Comparison of ENCODE assay signal across 19 cellular contexts in the genomic region with DNA sequence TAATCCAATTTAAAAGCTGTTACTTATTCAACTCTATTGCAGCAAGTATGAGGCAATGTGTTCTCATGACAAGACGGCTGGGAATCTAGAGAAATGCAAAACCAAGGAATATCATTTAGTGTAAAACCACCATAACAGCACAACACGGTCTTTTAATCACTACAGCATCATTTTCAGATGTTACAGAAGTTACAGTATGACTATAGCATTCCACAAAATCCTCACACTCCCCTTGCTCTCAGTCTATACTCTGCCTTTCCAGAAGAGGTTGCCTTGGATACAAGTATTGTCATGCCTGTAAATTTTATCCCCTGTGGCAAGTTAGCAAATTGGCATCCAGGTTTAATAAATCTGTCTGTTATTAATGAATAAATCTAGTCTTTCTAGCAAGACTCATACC. TPM values are rescaled to one million over a fixed set of nuclear protein-coding genes. Genes with fewer than 3 reads are reported as not detected.
"Had no signal": no experiment of that assay in that cellular context is flagged by ENCODE, and none has a peak within 500 bp of the region (broad histone marks: within the 10 kb centered on the region; RNA-seq: fewer than 3 reads in every experiment).

No MANE protein-coding gene starts in this region.

- H3K4me3 ChIP-seq: adrenal gland, left lung, pancreas, thyroid gland had no signal

- H3K27me3 Mint-ChIP-seq: activated CD4-positive, alpha-beta memory T cell treated with anti-CD3 and anti-CD28 coated beads, Interleukin-2, amount 10 ng/mL, durations not matched to agents 7 days and 5 days; activated naive CD4-positive, alpha-beta T cell treated with anti-CD3 and anti-CD28 coated beads, Interleukin-2, amount 10 ng/mL, durations not matched to agents 7 days and 5 days; activated T-cell treated with anti-CD3 and anti-CD28 coated beads, Interleukin-2, amount 50 U/mL, for 24 hours; central memory CD8-positive, alpha-beta T cell; naive thymus-derived CD8-positive, alpha-beta T cell; stimulated activated naive B cell treated with anti-CD40 and anti-IgM and Interleukin-4, amounts not matched to agents 10 μg/mL and 1 μg/mL and 100 μg/mL, for 72 hours had no signal

- H3K4me1 Mint-ChIP-seq: activated CD4-positive, alpha-beta memory T cell treated with anti-CD3 and anti-CD28 coated beads, Interleukin-2, amount 10 ng/mL, durations not matched to agents 7 days and 5 days; activated naive CD4-positive, alpha-beta T cell treated with anti-CD3 and anti-CD28 coated beads, Interleukin-2, amount 10 ng/mL, durations not matched to agents 7 days and 5 days; central memory CD8-positive, alpha-beta T cell; naive thymus-derived CD8-positive, alpha-beta T cell; stimulated activated naive B cell treated with anti-CD40 and anti-IgM and Interleukin-4, amounts not matched to agents 10 μg/mL and 1 μg/mL and 100 μg/mL, for 72 hours had no signal

- H3K27me3 ChIP-seq: adrenal gland, left lung, pancreas, thyroid gland had no signal

- H3K9me3 ChIP-seq: adrenal gland, left lung, pancreas, thyroid gland had no signal

- H3K9me3 Mint-ChIP-seq: activated naive CD4-positive, alpha-beta T cell treated with anti-CD3 and anti-CD28 coated beads, Interleukin-2, amount 10 ng/mL, durations not matched to agents 7 days and 5 days; activated T-cell treated with anti-CD3 and anti-CD28 coated beads, Interleukin-2, amount 50 U/mL, for 24 hours; T-helper 1 cell treated with Interleukin-12 subunit alpha and Interleukin-12 subunit beta and Interleukin-4 antibody, amounts not matched to agents 30 μg/mL and 1 μg/mL, for 36 hours had no signal

- H3K27ac ChIP-seq: adrenal gland, left lung, pancreas, thyroid gland, WERI-Rb-1 had no signal

- H3K36me3 Mint-ChIP-seq: activated naive CD4-positive, alpha-beta T cell treated with anti-CD3 and anti-CD28 coated beads, Interleukin-2, amount 10 ng/mL, durations not matched to agents 7 days and 5 days; naive thymus-derived CD8-positive, alpha-beta T cell; stimulated activated naive B cell treated with anti-CD40 and anti-IgM and Interleukin-4, amounts not matched to agents 10 μg/mL and 1 μg/mL and 100 μg/mL, for 72 hours had no signal

- H3K36me3 ChIP-seq: adrenal gland, left lung, pancreas, thyroid gland, WERI-Rb-1 had no signal

- DNase-seq: activated CD4-positive, alpha-beta memory T cell treated with anti-CD3 and anti-CD28 coated beads, Interleukin-2, amount 10 ng/mL, durations not matched to agents 7 days and 5 days; activated naive CD4-positive, alpha-beta T cell treated with anti-CD3 and anti-CD28 coated beads, Interleukin-2, amount 10 ng/mL, durations not matched to agents 7 days and 5 days; activated T-cell treated with anti-CD3 and anti-CD28 coated beads, Interleukin-2, amount 50 U/mL, for 24 hours; adrenal gland; cortex of kidney; effector CD8-positive, alpha-beta T cell; hippocampal formation; kidney; left lung; naive thymus-derived CD8-positive, alpha-beta T cell; pancreas; stimulated activated CD4-positive, alpha-beta T cell treated with anti-CD3 and anti-CD28 coated beads, Interleukin-4, amount 100 ng/mL, for 1 hour; stimulated activated naive B cell treated with anti-CD40 and anti-IgM and Interleukin-4, amounts not matched to agents 10 μg/mL and 1 μg/mL and 100 μg/mL, for 72 hours; thyroid gland; WERI-Rb-1 had no signal

- H3K27ac Mint-ChIP-seq: activated CD4-positive, alpha-beta memory T cell treated with anti-CD3 and anti-CD28 coated beads, Interleukin-2, amount 10 ng/mL, durations not matched to agents 7 days and 5 days; activated naive CD4-positive, alpha-beta T cell treated with anti-CD3 and anti-CD28 coated beads, Interleukin-2, amount 10 ng/mL, durations not matched to agents 7 days and 5 days; activated T-cell treated with anti-CD3 and anti-CD28 coated beads, Interleukin-2, amount 50 U/mL, for 24 hours; naive thymus-derived CD8-positive, alpha-beta T cell; stimulated activated naive B cell treated with anti-CD40 and anti-IgM and Interleukin-4, amounts not matched to agents 10 μg/mL and 1 μg/mL and 100 μg/mL, for 72 hours; T-helper 1 cell treated with Interleukin-12 subunit alpha and Interleukin-12 subunit beta and Interleukin-4 antibody, amounts not matched to agents 30 μg/mL and 1 μg/mL, for 36 hours had no signal

- H3K4me3 Mint-ChIP-seq: activated CD4-positive, alpha-beta memory T cell treated with anti-CD3 and anti-CD28 coated beads, Interleukin-2, amount 10 ng/mL, durations not matched to agents 7 days and 5 days; activated naive CD4-positive, alpha-beta T cell treated with anti-CD3 and anti-CD28 coated beads, Interleukin-2, amount 10 ng/mL, durations not matched to agents 7 days and 5 days; activated T-cell treated with anti-CD3 and anti-CD28 coated beads, Interleukin-2, amount 50 U/mL, for 24 hours; central memory CD8-positive, alpha-beta T cell; naive thymus-derived CD8-positive, alpha-beta T cell; stimulated activated naive B cell treated with anti-CD40 and anti-IgM and Interleukin-4, amounts not matched to agents 10 μg/mL and 1 μg/mL and 100 μg/mL, for 72 hours; T-helper 1 cell treated with Interleukin-12 subunit alpha and Interleukin-12 subunit beta and Interleukin-4 antibody, amounts not matched to agents 30 μg/mL and 1 μg/mL, for 36 hours had no signal

- ATAC-seq: left lung; naive thymus-derived CD8-positive, alpha-beta T cell; pancreas; stimulated activated naive B cell treated with anti-CD40 and anti-IgM and Interleukin-4, amounts not matched to agents 10 μg/mL and 1 μg/mL and 100 μg/mL, for 72 hours had no signal

- H3K4me1 ChIP-seq: adrenal gland, left lung, thyroid gland had no signal

RNA-seq across cellular contexts. Expression of a gene that starts 28.6 kb away (rescaled TPM):
- total RNA-seq: activated CD4-positive, alpha-beta memory T cell treated with anti-CD3 and anti-CD28 coated beads, Interleukin-2, amount 10 ng/mL, durations not matched to agents 7 days and 5 days; adrenal gland; fibroblast of lung; kidney; left lung; mucosa of gallbladder; naive thymus-derived CD8-positive, alpha-beta T cell; pancreas had no signal
